In the genomic region with DNA sequence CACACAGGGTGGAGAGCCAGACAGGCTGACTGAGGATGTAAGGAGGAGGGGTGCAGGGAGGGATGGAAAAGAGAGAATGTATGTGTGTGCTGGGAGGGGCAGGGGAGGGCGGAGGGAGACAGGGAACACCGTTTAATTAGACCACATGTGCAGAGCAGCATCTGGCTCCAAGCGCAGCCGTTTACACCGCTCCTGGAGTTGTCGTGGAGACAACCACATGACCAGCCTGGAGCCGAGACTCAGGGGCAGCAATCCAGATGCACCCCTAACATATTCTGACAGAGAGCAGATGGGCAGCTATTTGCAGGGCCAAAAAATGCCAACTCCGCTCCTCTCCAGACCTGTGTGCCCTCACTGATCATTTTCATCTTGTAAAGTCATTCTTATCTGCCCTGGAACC, we compare ENCODE assay signal across 19 cellular contexts.
DNase-seq lines count a peak whose midpoint lies in the region; ATAC-seq and TF ChIP-seq lines count a peak whose summit lies in the region.
"Had no signal": no experiment of that assay in that cellular context is flagged by ENCODE, and none has a peak within 500 bp of the region (broad histone marks: within the 10 kb centered on the region; RNA-seq: fewer than 3 reads in every experiment).

No MANE protein-coding gene starts in this region.

- H3K27ac Mint-ChIP-seq in brain, result peak overlapping the region; percentile 47 to 95 (median 90)
- H3K27ac Mint-ChIP-seq: activated naive CD8-positive, alpha-beta T cell; natural killer cell; stimulated activated naive CD8-positive, alpha-beta T cell treated with anti-CD3 and anti-CD28 coated beads, Interleukin-15, Interleukin-2, amounts not matched to agents 100 ng/mL and 50 ng/mL, for 24 hours; WTC11 had no signal

- no peaks in the 10 kb centered on the region for H3K36me3 Mint-ChIP-seq in brain
- H3K36me3 Mint-ChIP-seq: natural killer cell, WTC11 had no signal

- no peaks in the 10 kb centered on the region for H3K36me3 ChIP-seq in lower lobe of right lung
- H3K36me3 ChIP-seq: left lung had no signal

- H3K27me3 Mint-ChIP-seq in brain, result no peaks in the 10 kb centered on the region
- H3K27me3 Mint-ChIP-seq: activated naive CD8-positive, alpha-beta T cell; stimulated activated naive CD8-positive, alpha-beta T cell treated with anti-CD3 and anti-CD28 coated beads, Interleukin-15, Interleukin-2, amounts not matched to agents 100 ng/mL and 50 ng/mL, for 24 hours had no signal

- H3K4me1 ChIP-seq in lower lobe of right lung, result no peaks in the 10 kb centered on the region
- H3K4me1 ChIP-seq: left lung had no signal

- TF ChIP-seq CTCF in brain (conservative IDR thresholded peaks at IDR 0.05) (no peak), lower lobe of right lung (IDR thresholded peaks at IDR 0.05) (no peak)

- H3K4me1 Mint-ChIP-seq in brain, result peaks cover 68% of the 10 kb centered on the region
- H3K4me1 Mint-ChIP-seq: natural killer cell had no signal

- H3K4me3 Mint-ChIP-seq in brain, result peak overlapping the region in 3 of 5 experiments; percentile 1 to 54 (median 41)
- H3K4me3 Mint-ChIP-seq: activated naive CD8-positive, alpha-beta T cell; CD14-positive monocyte; natural killer cell; stimulated activated naive CD8-positive, alpha-beta T cell treated with anti-CD3 and anti-CD28 coated beads, Interleukin-15, Interleukin-2, amounts not matched to agents 100 ng/mL and 50 ng/mL, for 24 hours; WTC11 had no signal

- no peaks in the 10 kb centered on the region for H3K9me3 Mint-ChIP-seq in brain
- H3K9me3 Mint-ChIP-seq: natural killer cell; stimulated activated naive CD8-positive, alpha-beta T cell treated with anti-CD3 and anti-CD28 coated beads, Interleukin-15, Interleukin-2, amounts not matched to agents 100 ng/mL and 50 ng/mL, for 24 hours; WTC11 had no signal

- H3K27me3 ChIP-seq in lower lobe of right lung (ENCODE audit: low read depth), result no peaks in the 10 kb centered on the region
- H3K27me3 ChIP-seq: left lung had no signal

- H3K9me3 ChIP-seq in lower lobe of right lung, result no peaks in the 10 kb centered on the region
- H3K9me3 ChIP-seq: left lung had no signal

- DNase-seq in DMS79 (lab: John Stamatoyannopoulos, UW), result peak; percentile 15
- DNase-seq in NCI-H1694 (lab: John Stamatoyannopoulos, UW), result peak; percentile 89
- peak; percentile 63 for DNase-seq in medulla oblongata (ENCODE audit: extremely low spot score)
- DNase-seq in AG08396 (ENCODE audit: low spot score), result no peak
- DNase-seq in lower lobe of right lung, result no peak
- DNase-seq: activated CD8-positive, alpha-beta memory T cell treated with anti-CD3 and anti-CD28 coated beads, Interleukin-2, amount 50 U/mL, for 4 hours; GOT3; left lung; natural killer cell; NCI-H1930 had no signal

- intact Hi-C loops in lower lobe of right lung (cut with DNase I), result no loop called here

- no peak overlapping the region for H3K4me3 ChIP-seq in lower lobe of right lung
- H3K4me3 ChIP-seq: left lung, SK-N-MC had no signal

- H3K27ac ChIP-seq in lower lobe of right lung, result no peak overlapping the region
- H3K27ac ChIP-seq: left lung, SK-N-MC had no signal

- ATAC-seq in GM21367 (IDR thresholded peaks at IDR 0.05; ENCODE audit: unreplicated experiment) (no peak), HG02973 (IDR thresholded peaks at IDR 0.05; ENCODE audit: unreplicated experiment) (no peak), lower lobe of right lung (no peak)
- ATAC-seq: left lung, natural killer cell, sciatic nerve, WTC11 had no signal

Comparison
In these comparisons a context has a peak if more than half of its experiments do, and no peak if none do; other contexts are left out.
1. DNase-seq: peak in DMS79 (single experiment), NCI-H1694 (single experiment) and medulla oblongata (single experiment); none in AG08396 (single experiment) and lower lobe of right lung (single experiment).